18 cellular contexts compared by ENCODE assay signal in the genomic region with DNA sequence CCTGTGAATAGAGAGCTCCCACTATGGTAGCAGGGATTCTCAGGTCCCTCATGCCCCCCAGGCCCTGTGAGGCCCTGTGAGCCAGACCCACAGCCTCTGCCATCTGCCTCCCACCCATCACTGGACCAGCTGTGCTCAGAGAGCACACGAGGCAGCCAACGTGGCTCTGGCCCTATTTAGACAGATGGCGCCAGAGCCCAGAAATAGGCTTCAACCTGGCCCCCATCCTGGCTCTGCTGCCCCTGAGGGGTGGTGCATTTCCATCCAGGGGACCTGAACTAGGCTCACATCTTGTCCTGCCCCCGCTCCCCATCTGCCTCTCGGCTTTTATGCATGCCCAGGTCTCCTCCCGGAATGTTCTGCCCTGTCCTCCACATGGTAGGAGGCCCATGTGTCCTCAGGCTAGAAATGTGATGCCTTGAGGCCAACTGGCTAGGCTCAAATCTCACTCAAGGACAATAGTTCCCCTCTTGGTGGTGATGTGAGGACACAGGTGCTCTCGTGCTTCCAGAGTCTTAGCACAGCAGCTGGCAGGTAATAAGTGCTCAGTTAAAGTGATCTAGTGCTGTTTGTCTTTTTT. TPM values are rescaled to one million over a fixed set of nuclear protein-coding genes. Genes with fewer than 3 reads are reported as not detected.
DNase-seq lines count a peak whose midpoint lies in the region; ATAC-seq, FAIRE-seq and TF ChIP-seq lines count a peak whose summit lies in the region.
"Had no signal": no experiment of that assay in that cellular context is flagged by ENCODE, and none has a peak within 500 bp of the region (broad histone marks: within the 10 kb centered on the region; RNA-seq: fewer than 3 reads in every experiment).

No MANE protein-coding gene starts in this region.

- peaks cover 59% of the 10 kb centered on the region for H3K4me1 Mint-ChIP-seq in glutamatergic neuron (ENCODE audit: low read depth, unreplicated experiment)
- H3K4me1 Mint-ChIP-seq: CD4-positive, CD25-positive, alpha-beta regulatory T cell; T-cell had no signal

- H3K27ac Mint-ChIP-seq in glutamatergic neuron (ENCODE audit: unreplicated experiment): peak overlapping the region; percentile 92
- H3K27ac Mint-ChIP-seq: CD4-positive, CD25-positive, alpha-beta regulatory T cell; T-cell had no signal

- ATAC-seq in HG03039 (IDR thresholded peaks at IDR 0.05; ENCODE audit: unreplicated experiment): no peak
- ATAC-seq: T-cell had no signal

- peak overlapping the region; percentile 65 for H3K4me3 Mint-ChIP-seq in glutamatergic neuron (ENCODE audit: unreplicated experiment)
- H3K4me3 Mint-ChIP-seq: CD4-positive, CD25-positive, alpha-beta regulatory T cell; T-cell had no signal

- peak; percentile 97 for DNase-seq in DMS 273 (lab: John Stamatoyannopoulos, UW; ENCODE audit: unreplicated experiment)
- DNase-seq in HTR-8/SVneo (ENCODE audit: insufficient read length, low spot score): no peak
- peak; percentile 83 for DNase-seq in NCI-H69 (lab: John Stamatoyannopoulos, UW)
- DNase-seq in glutamatergic neuron: peak; percentile 40
- DNase-seq in NOMO-1 treated with DMSO at 0.1 percent for 48 hours (lab: John Stamatoyannopoulos, UW; ENCODE audit: unreplicated experiment): no peak
- DNase-seq in HuH-7.5 (ENCODE audit: low spot score): no peak
- DNase-seq: AML-193; CD4-positive, CD25-positive, alpha-beta regulatory T cell; DMS79 treated with DMSO at 0.1 percent for 48 hours; GF-D8; Karpas-422; MM.1S; NCI-H1105; NCI-H1930; T-cell had no signal

- TF ChIP-seq CTCF in glutamatergic neuron (IDR thresholded peaks at IDR 0.05; ENCODE audit: partially characterized antibody, unreplicated experiment): no peak

- peak; percentile 81 for FAIRE-seq in HTR-8/SVneo (lab: Jason Lieb, UNC)
- FAIRE-seq: H54 had no signal

- peaks cover 24% of the 10 kb centered on the region for H3K9me3 Mint-ChIP-seq in glutamatergic neuron (ENCODE audit: unreplicated experiment)
- H3K9me3 Mint-ChIP-seq: T-cell had no signal

- H3K27me3 Mint-ChIP-seq in glutamatergic neuron (ENCODE audit: unreplicated experiment): peaks cover 19% of the 10 kb centered on the region

- H3K36me3 Mint-ChIP-seq in glutamatergic neuron (ENCODE audit: unreplicated experiment): peaks cover 6% of the 10 kb centered on the region
- H3K36me3 Mint-ChIP-seq: T-cell had no signal

RNA-seq across cellular contexts. Expression of a gene that starts 18.9 kb away (rescaled TPM):
- 39.9 TPM for total RNA-seq in glutamatergic neuron (ENCODE audit: unreplicated experiment)
- total RNA-seq: RPMI7951 had no signal

RNA-seq across cellular contexts. Expression of a gene that starts 58.9 kb away (rescaled TPM):
- total RNA-seq in glutamatergic neuron (ENCODE audit: unreplicated experiment): 77.3 TPM
- total RNA-seq: CD4-positive, CD25-positive, alpha-beta regulatory T cell; RPMI7951 had no signal

Comparison
In these comparisons a context has a peak if more than half of its experiments do, and no peak if none do; other contexts are left out.
1. DNase-seq: peak in DMS 273 (single experiment), NCI-H69 (single experiment) and glutamatergic neuron (single experiment); none in HTR-8/SVneo (single experiment), NOMO-1 treated with DMSO at 0.1 percent for 48 hours (single experiment) and HuH-7.5 (single experiment).